ENCODE assay signal across 9 cellular contexts in genomic region chr9:133665535-133665934, GRCh38. TPM values are rescaled to one million over a fixed set of nuclear protein-coding genes. Genes with fewer than 3 reads are reported as not detected.
"Had no signal": no experiment of that assay in that cellular context is flagged by ENCODE, and none has a peak within 500 bp of the region (broad histone marks: within the 10 kb centered on the region; RNA-seq: fewer than 3 reads in every experiment).

No MANE protein-coding gene starts in this region.

- H3K4me1 Mint-ChIP-seq: GM23338 had no signal

- H3K27ac ChIP-seq: KMS-11 had no signal

- H3K4me3 ChIP-seq: GM23338, HAP-1 had no signal

- H3K36me3 ChIP-seq: HAP-1 had no signal

- H3K4me1 ChIP-seq: HAP-1 had no signal

- ATAC-seq: GM23338, HCT116 had no signal

- H3K9me3 Mint-ChIP-seq: GM23338, HFFc6 had no signal

- H3K9ac ChIP-seq: KMS-11 had no signal

- H3K4me3 Mint-ChIP-seq: GM23338, HFFc6 had no signal

- H3K27ac Mint-ChIP-seq: GM23338, HFFc6 had no signal

- H2AFZ ChIP-seq: GM23338 had no signal

- H3K9me3 ChIP-seq: HAP-1 had no signal

- H3K4me2 ChIP-seq: GM23338, KMS-11 had no signal

- DNase-seq: HFFc6, IMR-90, KBM-7 had no signal

RNA-seq across cellular contexts. Expression of gene DBH, which starts 29.4 kb away (rescaled TPM):
- total RNA-seq: H1, HFFc6, HT-29, IMR-90 had no signal
- polyA plus RNA-seq: IMR-90 had no signal

RNA-seq across cellular contexts. Expression of gene FAM163B, which starts 56.3 kb away (rescaled TPM):
- total RNA-seq: HFFc6, HT-29, IMR-90 had no signal
- polyA plus RNA-seq: IMR-90 had no signal
